In genomic region chr1:159931101-159931816, GRCh38 we compare ENCODE assay signal across 14 cellular contexts. TPM values are rescaled to one million over a fixed set of nuclear protein-coding genes. Genes with fewer than 3 reads are reported as not detected.
A peak's percentile ranks its signal among the peaks of the same experiment; 100 is the strongest.
DNase-seq lines count a peak whose midpoint lies in the region; ATAC-seq and TF ChIP-seq lines count a peak whose summit lies in the region.
"Had no signal": no experiment of that assay in that cellular context is flagged by ENCODE, and none has a peak within 500 bp of the region (broad histone marks: within the 10 kb centered on the region; RNA-seq: fewer than 3 reads in every experiment).

No MANE protein-coding gene starts in this region.

- H3K27me3 ChIP-seq in H7 (ENCODE audit: control insufficient read depth, insufficient read depth, low read length): peaks cover 5% of the 10 kb centered on the region; the same call in 1 of the 2 replicates
- H3K27me3 ChIP-seq in osteoblast (ENCODE audit: insufficient read depth, low read length): peaks cover 2% of the 10 kb centered on the region
- H3K27me3 ChIP-seq in upper lobe of right lung: no peaks in the 10 kb centered on the region

- intact Hi-C loops in upper lobe of right lung (cut with DNase I): no loop called here

- TF ChIP-seq CTCF in RWPE1 (conservative IDR thresholded peaks at IDR 0.05; ENCODE audit: low read depth): no peak
- TF ChIP-seq CTCF in osteoblast (IDR thresholded peaks at IDR 0.05; ENCODE audit: extremely low read depth, low read depth, low read length): no peak
- TF ChIP-seq CTCF in upper lobe of right lung (IDR thresholded peaks at IDR 0.05): no peak

- no peaks in the 10 kb centered on the region for H3K9me3 ChIP-seq in osteoblast (ENCODE audit: low read depth, low read length)
- no peaks in the 10 kb centered on the region for H3K9me3 ChIP-seq in upper lobe of right lung

- no peak overlapping the region for H3K4me2 ChIP-seq in osteoblast (ENCODE audit: insufficient read depth, low read length)
- H3K4me2 ChIP-seq: GM23338 had no signal

- H3K27ac ChIP-seq in RWPE1 (peak overlapping the region; percentile 60), osteoblast (ENCODE audit: low read depth, low read length) (no peak overlapping the region), upper lobe of right lung (no peak overlapping the region)

- ATAC-seq in upper lobe of right lung: no peak
- ATAC-seq: GM23338 had no signal

- no peaks in the 10 kb centered on the region for H4K20me1 ChIP-seq in osteoblast (ENCODE audit: insufficient read depth, low read length)

- peak; percentile 19 for DNase-seq in H7
- no peak for DNase-seq in RWPE1 (ENCODE audit: low spot score)
- DNase-seq in osteoblast (ENCODE audit: insufficient read length, low spot score, missing footprints): peak; percentile 79
- peak; percentile 48 for DNase-seq in upper lobe of right lung
- no peak for DNase-seq in dermis blood vessel endothelial cell
- DNase-seq in EL: no peak
- DNase-seq in NCI-H748 (lab: John Stamatoyannopoulos, UW; ENCODE audit: unreplicated experiment): no peak
- DNase-seq: C1 segment of cervical spinal cord; CD4-positive, alpha-beta T cell; DMS79; H9 had no signal

- H3K79me2 ChIP-seq in osteoblast (ENCODE audit: insufficient read depth, low read length): no peaks in the 10 kb centered on the region

- H3K36me3 ChIP-seq in H7 (replicated peaks; ENCODE audit: control insufficient read depth, insufficient read depth, low read length): peaks cover 6% of the 10 kb centered on the region
- H3K36me3 ChIP-seq in osteoblast (ENCODE audit: insufficient read depth, low read length): no peaks in the 10 kb centered on the region
- H3K36me3 ChIP-seq in upper lobe of right lung: no peaks in the 10 kb centered on the region

- H3K4me1 ChIP-seq in osteoblast (ENCODE audit: insufficient read depth, low read length) (no peaks in the 10 kb centered on the region), upper lobe of right lung (peaks cover 6% of the 10 kb centered on the region)

- H2AFZ ChIP-seq in osteoblast (ENCODE audit: low read length): no peak overlapping the region
- H2AFZ ChIP-seq: GM23338 had no signal

- POLR2A ChIA-PET in RWPE1 (lab: Yijun Ruan, JAX; ENCODE audit: low non-redundant PET): no interaction called here

- CTCF ChIA-PET in RWPE1 (lab: Yijun Ruan, JAX): no interaction called here

- H3K4me3 ChIP-seq in H7 (ENCODE audit: insufficient read depth, low read depth, low read length): no peak overlapping the region
- no peak overlapping the region for H3K4me3 ChIP-seq in osteoblast (ENCODE audit: insufficient read depth, low read length)
- H3K4me3 ChIP-seq in upper lobe of right lung: no peak overlapping the region
- H3K4me3 ChIP-seq: GM23338 had no signal

RNA-seq across cellular contexts. Expression of gene TAGLN2, which starts 6.0 kb away (rescaled TPM):
- total RNA-seq in H7 (2014; rRNA removed; shearing (Covaris generic)): 242 and 387 TPM in 2 replicates
- total RNA-seq in osteoblast (156 and 159 TPM in 2 replicates), upper lobe of right lung (435 TPM), dermis blood vessel endothelial cell (276 and 348 TPM in 2 replicates)

RNA-seq across cellular contexts. Expression of gene IGSF9, which starts 14.2 kb away (rescaled TPM):
- total RNA-seq in H7 (2014; rRNA removed; shearing (Covaris generic)): 4.4 and 6.1 TPM in 2 replicates
- total RNA-seq in osteoblast (under 0.01 TPM in 2 replicates), upper lobe of right lung (2.2 TPM), dermis blood vessel endothelial cell (not detected in 2 replicates)
- total RNA-seq: CD4-positive, alpha-beta T cell had no signal

RNA-seq across cellular contexts. Expression of gene SLAMF9, which starts 22.8 kb away (rescaled TPM):
- not detected in 2 replicates for total RNA-seq in H7 (2014; rRNA removed; shearing (Covaris generic))
- total RNA-seq in osteoblast (not detected in 2 replicates), upper lobe of right lung (not detected), dermis blood vessel endothelial cell (not detected in 2 replicates)
- total RNA-seq: B cell; CD4-positive, alpha-beta T cell; GM23338; H9; HT-29 had no signal

RNA-seq across cellular contexts. Expression of gene CFAP45, which starts 31.3 kb away (rescaled TPM):
- total RNA-seq in H7 (2014; rRNA removed; shearing (Covaris generic)): 0.17 and 1.6 TPM in 2 replicates
- total RNA-seq in osteoblast (0.29 and 0.36 TPM in 2 replicates), upper lobe of right lung (1.9 TPM), dermis blood vessel endothelial cell (0.17 and 0.19 TPM in 2 replicates)
- total RNA-seq: GM23338, HT-29 had no signal

Comparison
In these comparisons a context has a peak if more than half of its experiments do, and no peak if none do; other contexts are left out.
1. DNase-seq: peak in H7 (single experiment), osteoblast (single experiment) and upper lobe of right lung (single experiment); none in RWPE1 (single experiment), dermis blood vessel endothelial cell (single experiment), EL (single experiment) and NCI-H748 (single experiment).